Comparison of ENCODE assay signal across 19 cellular contexts in the genomic region with DNA sequence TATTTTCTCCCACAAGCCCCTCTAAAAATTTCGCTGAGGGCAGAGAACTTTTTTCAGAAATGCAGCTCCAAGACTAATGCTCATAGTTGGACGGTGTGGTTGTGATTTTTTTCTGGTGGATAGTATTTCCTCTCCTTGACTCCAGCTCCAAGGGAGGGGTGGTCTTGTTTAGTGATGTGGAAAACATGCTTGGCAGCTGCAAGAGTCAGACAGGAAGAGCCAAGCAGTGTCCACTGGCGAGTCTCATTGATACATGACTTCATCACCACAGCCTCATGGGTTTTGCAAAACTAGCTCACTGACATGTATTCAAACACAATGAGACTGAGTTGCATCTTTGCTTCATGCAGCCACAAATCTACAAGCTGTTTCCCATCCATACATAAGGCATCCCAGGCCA. TPM values are rescaled to one million over a fixed set of nuclear protein-coding genes. Genes with fewer than 3 reads are reported as not detected.
"Had no signal": no experiment of that assay in that cellular context is flagged by ENCODE, and none has a peak within 500 bp of the region (broad histone marks: within the 10 kb centered on the region; RNA-seq: fewer than 3 reads in every experiment).

No MANE protein-coding gene starts in this region.

- H3K27ac Mint-ChIP-seq: activated CD4-positive, alpha-beta T cell treated with anti-CD3 and anti-CD28 coated beads for 36 hours; activated CD8-positive, alpha-beta T cell treated with anti-CD3 and anti-CD28 coated beads for 36 hours; activated T-helper 1 cell treated with anti-CD3 and anti-CD28 coated beads, Interleukin-12 subunit alpha, Interleukin-12 subunit beta, Interleukin-2, Interleukin-4 antibody, amounts not matched to agents 30 ng/mL and 10 ng/mL and 1 ng/mL, durations not matched to agents 14 hours and 24 hours and 36 hours; natural killer cell had no signal

- H3K36me3 Mint-ChIP-seq: natural killer cell had no signal

- H3K9me3 ChIP-seq: mucosa of descending colon, psoas muscle, right lobe of liver had no signal

- H3K27ac ChIP-seq: brain microvascular endothelial cell, psoas muscle, right lobe of liver had no signal

- ATAC-seq: activated CD4-positive, alpha-beta T cell treated with anti-CD3 and anti-CD28 coated beads for 36 hours; activated CD8-positive, alpha-beta T cell treated with anti-CD3 and anti-CD28 coated beads for 36 hours; left lobe of liver; mucosa of descending colon; natural killer cell; psoas muscle; right lobe of liver had no signal

- H3K4me3 ChIP-seq: mucosa of descending colon, psoas muscle, right lobe of liver had no signal

- H3K4me3 Mint-ChIP-seq: activated CD4-positive, alpha-beta T cell treated with anti-CD3 and anti-CD28 coated beads for 36 hours; activated CD8-positive, alpha-beta T cell treated with anti-CD3 and anti-CD28 coated beads for 36 hours; activated T-helper 1 cell treated with anti-CD3 and anti-CD28 coated beads, Interleukin-12 subunit alpha, Interleukin-12 subunit beta, Interleukin-2, Interleukin-4 antibody, amounts not matched to agents 30 ng/mL and 10 ng/mL and 1 ng/mL, durations not matched to agents 14 hours and 24 hours and 36 hours; natural killer cell had no signal

- H3K27me3 ChIP-seq: brain microvascular endothelial cell, right lobe of liver had no signal

- DNase-seq: activated CD4-positive, alpha-beta T cell treated with anti-CD3 and anti-CD28 coated beads for 36 hours; activated CD8-positive, alpha-beta T cell treated with anti-CD3 and anti-CD28 coated beads for 36 hours; activated naive CD4-positive, alpha-beta T cell treated with Interleukin-2 at 50 U/mL for 16 hours; brain microvascular endothelial cell; effector memory CD4-positive, alpha-beta T cell; mammary epithelial cell; mucosa of descending colon; natural killer cell; occipital lobe; psoas muscle; right lobe of liver; stimulated activated CD4-positive, alpha-beta T cell treated with anti-CD3 and anti-CD28 coated beads, Interleukin-12 subunit alpha, Interleukin-12 subunit beta, amount 100 ng/mL, for 4 hours; stimulated activated naive CD4-positive, alpha-beta T cell; substantia nigra; T-helper 9 cell; trophoblast cell had no signal

- H3K9me3 Mint-ChIP-seq: activated CD8-positive, alpha-beta T cell treated with anti-CD3 and anti-CD28 coated beads for 36 hours; activated T-helper 1 cell treated with anti-CD3 and anti-CD28 coated beads, Interleukin-12 subunit alpha, Interleukin-12 subunit beta, Interleukin-2, Interleukin-4 antibody, amounts not matched to agents 30 ng/mL and 10 ng/mL and 1 ng/mL, durations not matched to agents 14 hours and 24 hours and 36 hours; natural killer cell had no signal

- H3K4me1 Mint-ChIP-seq: activated CD4-positive, alpha-beta T cell treated with anti-CD3 and anti-CD28 coated beads for 36 hours; natural killer cell had no signal

- H3K36me3 ChIP-seq: brain microvascular endothelial cell, right lobe of liver had no signal

- H3K27me3 Mint-ChIP-seq: activated CD4-positive, alpha-beta T cell treated with anti-CD3 and anti-CD28 coated beads for 36 hours had no signal

- H3K4me1 ChIP-seq: psoas muscle, right lobe of liver had no signal

RNA-seq across cellular contexts. Expression of gene KCNJ1, which starts 7.3 kb away (rescaled TPM):
- total RNA-seq: activated CD4-positive, alpha-beta T cell treated with anti-CD3 and anti-CD28 coated beads for 36 hours; activated CD8-positive, alpha-beta T cell treated with anti-CD3 and anti-CD28 coated beads for 36 hours; activated T-helper 1 cell treated with anti-CD3 and anti-CD28 coated beads, Interleukin-12 subunit alpha, Interleukin-12 subunit beta, Interleukin-2, Interleukin-4 antibody, amounts not matched to agents 30 ng/mL and 10 ng/mL and 1 ng/mL, durations not matched to agents 14 hours and 24 hours and 36 hours; glomerular endothelial cell; left lobe of liver; mammary epithelial cell; mucosa of descending colon; natural killer cell; occipital lobe; psoas muscle; right lobe of liver had no signal
- polyA plus RNA-seq: psoas muscle had no signal

RNA-seq across cellular contexts. Expression of gene KCNJ5, which starts 16.8 kb away (rescaled TPM):
- total RNA-seq: activated CD4-positive, alpha-beta T cell treated with anti-CD3 and anti-CD28 coated beads for 36 hours; activated CD8-positive, alpha-beta T cell treated with anti-CD3 and anti-CD28 coated beads for 36 hours; activated T-helper 1 cell treated with anti-CD3 and anti-CD28 coated beads, Interleukin-12 subunit alpha, Interleukin-12 subunit beta, Interleukin-2, Interleukin-4 antibody, amounts not matched to agents 30 ng/mL and 10 ng/mL and 1 ng/mL, durations not matched to agents 14 hours and 24 hours and 36 hours had no signal
